Comparison of ENCODE assay signal across 14 cellular contexts in the genomic region with DNA sequence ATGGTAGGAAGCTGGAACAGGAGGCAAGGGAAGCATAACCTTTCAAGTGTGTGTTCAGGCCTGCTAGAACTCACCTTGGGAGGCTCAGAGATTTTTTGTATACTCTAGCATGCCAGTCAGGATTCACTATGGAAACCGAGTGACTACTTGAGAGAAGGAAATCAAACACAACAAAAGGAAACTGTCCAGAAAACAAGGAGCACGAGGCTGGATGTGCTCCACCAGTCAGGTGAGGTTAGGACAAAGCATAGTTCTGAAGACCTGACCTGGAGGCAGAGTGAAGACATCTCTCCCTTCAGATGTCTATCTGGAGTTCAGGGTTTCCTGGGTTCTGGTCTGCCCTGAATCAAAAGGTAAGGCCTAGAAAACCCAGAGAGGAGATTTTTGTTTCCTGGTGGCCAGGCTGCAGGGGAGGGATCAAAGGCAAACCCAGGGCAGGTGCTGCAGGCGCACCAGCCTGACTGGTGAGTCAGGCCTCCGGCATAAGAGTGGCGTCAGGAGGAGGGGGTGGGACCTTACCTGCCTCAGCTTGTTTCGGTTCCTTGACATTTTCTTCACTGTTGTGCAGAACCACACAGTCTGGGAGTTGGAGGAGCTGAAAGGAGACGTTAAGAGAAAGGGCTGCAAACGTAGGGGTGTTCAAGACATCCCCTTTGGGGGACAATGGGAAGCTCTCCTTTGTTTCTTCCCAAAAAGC. TPM values are rescaled to one million over a fixed set of nuclear protein-coding genes. Genes with fewer than 3 reads are reported as not detected.
DNase-seq lines count a peak whose midpoint lies in the region; ATAC-seq and TF ChIP-seq lines count a peak whose summit lies in the region.
"Had no signal": no experiment of that assay in that cellular context is flagged by ENCODE, and none has a peak within 500 bp of the region (broad histone marks: within the 10 kb centered on the region; RNA-seq: fewer than 3 reads in every experiment).

No MANE protein-coding gene starts in this region.

- no peak overlapping the region for H3K4me3 ChIP-seq in colonic mucosa
- no peak overlapping the region for H3K4me3 ChIP-seq in mucosa of descending colon
- no peak overlapping the region for H3K4me3 ChIP-seq in urinary bladder (ENCODE audit: low read depth, low read length)
- H3K4me3 ChIP-seq in SK-N-SH (ENCODE audit: low read depth in 2 of 2, low read length in 1 of 2) = no peak overlapping the region
- H3K4me3 ChIP-seq: A549, SJSA1 had no signal

- no peaks in the 10 kb centered on the region for H3K79me2 ChIP-seq in SK-N-SH (ENCODE audit: insufficient read depth)

- ATAC-seq in mucosa of descending colon = peak; percentile 98
- ATAC-seq: A549, right cardiac atrium had no signal

- H3F3A ChIP-seq in SK-N-SH (replicated peaks; ENCODE audit: insufficient read depth) = no peaks in the 10 kb centered on the region

- POLR2A ChIA-PET in SK-N-SH (lab: Yijun Ruan, JAX) = no interaction called here

- no peak for TF ChIP-seq RAD21 in SK-N-SH (IDR thresholded peaks at IDR 0.05; ENCODE audit: low read length)

- H3K9me2 ChIP-seq in SK-N-SH = no peaks in the 10 kb centered on the region

- TF ChIP-seq EP300 in SK-N-SH (IDR thresholded peaks at IDR 0.05; ENCODE audit: borderline replicate concordance in 1 of 2, low read depth in 1 of 2, low read length in 1 of 2) = no peak

- DNase-seq in NCI-H146 (lab: John Stamatoyannopoulos, UW) (peak; percentile 5), NCI-H146 treated with DMSO at 0.1 percent for 48 hours (lab: John Stamatoyannopoulos, UW; ENCODE audit: unreplicated experiment) (no peak), colonic mucosa (peak; percentile 59), mucosa of descending colon (peak; percentile 62 to 71 (median 67)), SW 1271 (lab: John Stamatoyannopoulos, UW) (no peak), SK-N-SH (no peak), 8988T (no peak)
- DNase-seq: activated effector memory CD4-positive, alpha-beta T cell treated with anti-CD3 and anti-CD28 coated beads, Interleukin-2, amount 50 U/mL, for 16 hours; mesenchymal stem cell; NCI-H2081; right cardiac atrium had no signal

- H3K27ac ChIP-seq in colonic mucosa (no peak overlapping the region), urinary bladder (ENCODE audit: low read depth) (peak overlapping the region; percentile 25), SK-N-SH (ENCODE audit: low read depth in 2 of 2, low read length in 1 of 2) (no peak overlapping the region)
- H3K27ac ChIP-seq: A549, SJSA1 had no signal

- intact Hi-C loops in colonic mucosa (cut with DNase I) (no loop called here), mucosa of descending colon (cut with DNase I, micrococcal nuclease) (no loop called here)

- WGBS in urinary bladder = 75% methylated on average over 8 of the region's 8 CpGs
- 43% methylated on average over 8 of the region's 8 CpGs for WGBS in SK-N-SH (ENCODE audit: low lambda C conversion rate)

- CTCF ChIA-PET in SK-N-SH (lab: Yijun Ruan, JAX) = interaction anchor here (1.0 kb wide), 1 partner anchor 12 kb away, joined by 4 read pairs; no protein-coding TSS in a partner anchor

- H3K9me3 ChIP-seq in colonic mucosa = no peaks in the 10 kb centered on the region
- H3K9me3 ChIP-seq in mucosa of descending colon = no peaks in the 10 kb centered on the region
- H3K9me3 ChIP-seq in SK-N-SH = no peaks in the 10 kb centered on the region
- H3K9me3 ChIP-seq: A549, SJSA1 had no signal

- H3K27me3 ChIP-seq in colonic mucosa (no peaks in the 10 kb centered on the region), SK-N-SH (ENCODE audit: insufficient read depth) (no peaks in the 10 kb centered on the region)
- H3K27me3 ChIP-seq: SJSA1 had no signal

- H3K36me3 ChIP-seq in colonic mucosa = no peaks in the 10 kb centered on the region
- no peaks in the 10 kb centered on the region for H3K36me3 ChIP-seq in mucosa of descending colon (ENCODE audit: low read depth)
- no peaks in the 10 kb centered on the region for H3K36me3 ChIP-seq in urinary bladder (ENCODE audit: insufficient read depth)
- H3K36me3 ChIP-seq in SK-N-SH (replicated peaks in 1 of 2; ENCODE audit: control insufficient read depth in 1 of 2, insufficient read depth in 2 of 2, low read length in 1 of 2) = no peaks in the 10 kb centered on the region
- H3K36me3 ChIP-seq: SJSA1 had no signal

- H3K9ac ChIP-seq in colonic mucosa (ENCODE audit: low read depth in 2 of 2, low read length in 2 of 2) (peak overlapping the region in 1 of 2 donors; percentile 56), SK-N-SH (no peak overlapping the region)

- TF ChIP-seq CTCF in colonic mucosa (IDR thresholded peaks at IDR 0.05) (no peak), mucosa of descending colon (IDR thresholded peaks at IDR 0.05) (no peak), SK-N-SH (IDR thresholded peaks at IDR 0.05) (no peak)

- H3K4me2 ChIP-seq in SK-N-SH = no peak overlapping the region
- H3K4me2 ChIP-seq: A549 had no signal

- H3K4me1 ChIP-seq in colonic mucosa (no peaks in the 10 kb centered on the region), mucosa of descending colon (ENCODE audit: low read depth) (no peaks in the 10 kb centered on the region), urinary bladder (ENCODE audit: insufficient read depth) (no peaks in the 10 kb centered on the region), SK-N-SH (ENCODE audit: control insufficient read depth in 1 of 2, insufficient read depth in 2 of 2, low read depth in 1 of 2, low read length in 1 of 2) (no peaks in the 10 kb centered on the region; a peak in 1 of 4 replicates)
- H3K4me1 ChIP-seq: A549, SJSA1 had no signal

- H2AFZ ChIP-seq in SK-N-SH (ENCODE audit: low read depth) = no peak overlapping the region

- H4K20me1 ChIP-seq in SK-N-SH (ENCODE audit: insufficient read depth) = no peaks in the 10 kb centered on the region

TF ChIP-seq in SK-N-SH, 30 proteins besides CTCF, POLR2A, EP300 and RAD21 (continues in another document):
- TF ChIP-seq EZH2phosphoT487 (IDR thresholded peaks at IDR 0.05; ENCODE audit: borderline replicate concordance, low read depth) (no peak), USF1 (IDR thresholded peaks at IDR 0.05; ENCODE audit: borderline replicate concordance, low read depth) (no peak), SMC3 (IDR thresholded peaks at IDR 0.05; ENCODE audit: low read depth, low read length) (no peak), FOSL2 (IDR thresholded peaks at IDR 0.05; ENCODE audit: borderline replicate concordance, low read depth) (no peak), MAX (IDR thresholded peaks at IDR 0.05; ENCODE audit: low read depth) (no peak), SIN3A (IDR thresholded peaks at IDR 0.05; ENCODE audit: borderline replicate concordance, low read depth, low read length) (no peak), YY1 (IDR thresholded peaks at IDR 0.05; ENCODE audit: low read depth) (no peak), RCOR1 (IDR thresholded peaks at IDR 0.05; ENCODE audit: low read length) (no peak), RXRA (IDR thresholded peaks at IDR 0.05; ENCODE audit: borderline replicate concordance, low read depth) (no peak)
- TF ChIP-seq, protein P1, sequence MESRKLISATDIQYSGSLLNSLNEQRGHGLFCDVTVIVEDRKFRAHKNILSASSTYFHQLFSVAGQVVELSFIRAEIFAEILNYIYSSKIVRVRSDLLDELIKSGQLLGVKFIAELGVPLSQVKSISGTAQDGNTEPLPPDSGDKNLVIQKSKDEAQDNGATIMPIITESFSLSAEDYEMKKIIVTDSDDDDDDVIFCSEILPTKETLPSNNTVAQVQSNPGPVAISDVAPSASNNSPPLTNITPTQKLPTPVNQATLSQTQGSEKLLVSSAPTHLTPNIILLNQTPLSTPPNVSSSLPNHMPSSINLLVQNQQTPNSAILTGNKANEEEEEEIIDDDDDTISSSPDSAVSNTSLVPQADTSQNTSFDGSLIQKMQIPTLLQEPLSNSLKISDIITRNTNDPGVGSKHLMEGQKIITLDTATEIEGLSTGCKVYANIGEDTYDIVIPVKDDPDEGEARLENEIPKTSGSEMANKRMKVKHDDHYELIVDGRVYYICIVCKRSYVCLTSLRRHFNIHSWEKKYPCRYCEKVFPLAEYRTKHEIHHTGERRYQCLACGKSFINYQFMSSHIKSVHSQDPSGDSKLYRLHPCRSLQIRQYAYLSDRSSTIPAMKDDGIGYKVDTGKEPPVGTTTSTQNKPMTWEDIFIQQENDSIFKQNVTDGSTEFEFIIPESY (IDR thresholded peaks at IDR 0.05; ENCODE audit: borderline replicate concordance, low read depth) = no peak

RNA-seq across cellular contexts. Expression of gene OSBPL11, which starts 52.2 kb away (rescaled TPM):
- total RNA-seq in colonic mucosa (10 to 100 TPM in 1 of 2 donors, 1 to 10 TPM in 1; 9.9 to 21.2 TPM), mucosa of descending colon (10 to 100 TPM; 17.5 to 33.9 (median 20.0) TPM), urinary bladder (15.8 TPM)
- polyA plus RNA-seq in urinary bladder (10.8 TPM), SK-N-SH (2012; rRNA removed) (2.5 and 3.6 TPM in 2 replicates)
- 4.7 and 5.1 TPM in 2 replicates for polyA plus RNA-seq in SK-N-SH (2012; cell fraction: cytosol; rRNA removed)
- polyA plus RNA-seq in SK-N-SH (2012; cell fraction: nucleus; rRNA removed) = 1.1 and 3.0 TPM in 2 replicates

Comparison
In these comparisons a context has a peak if more than half of its experiments do, and no peak if none do; other contexts are left out.
1. DNase-seq: peak in NCI-H146 (single experiment), colonic mucosa (single experiment) and mucosa of descending colon (3 of 3); none in NCI-H146 treated with DMSO at 0.1 percent for 48 hours (single experiment), SW 1271 (0 of 2), SK-N-SH (single experiment) and 8988T (single experiment).